Comparison of ENCODE assay signal across 11 cellular contexts in genomic region chr2:45728458-45728942, GRCh38.
DNase-seq lines count a peak whose midpoint lies in the region; ATAC-seq and TF ChIP-seq lines count a peak whose summit lies in the region.
"Had no signal": no experiment of that assay in that cellular context is flagged by ENCODE, and none has a peak within 500 bp of the region (broad histone marks: within the 10 kb centered on the region; RNA-seq: fewer than 3 reads in every experiment).

No MANE protein-coding gene starts in this region.

- in situ Hi-C loops in HAP-1 (cut with MboI; ENCODE audit: low sequenced_read_pairs): no loop called here

- no peaks in the 10 kb centered on the region for H3K9me3 ChIP-seq in mucosa of descending colon
- no peaks in the 10 kb centered on the region for H3K9me3 ChIP-seq in HAP-1

- ATAC-seq in GM18870 (IDR thresholded peaks at IDR 0.05; ENCODE audit: unreplicated experiment) (peak; percentile 81), GM21737 (IDR thresholded peaks at IDR 0.05; ENCODE audit: unreplicated experiment) (peak; percentile 75), HG03439 (IDR thresholded peaks at IDR 0.05; ENCODE audit: unreplicated experiment) (peak; percentile 72), mucosa of descending colon (peak; percentile 55)
- ATAC-seq: K562, Panc1 had no signal

- no peaks in the 10 kb centered on the region for H3K27me3 ChIP-seq in HAP-1 (ENCODE audit: low read depth)
- H3K27me3 ChIP-seq: cardiac muscle cell had no signal

- H3K4me1 ChIP-seq in mucosa of descending colon (ENCODE audit: low read depth) (peaks cover 8% of the 10 kb centered on the region), HAP-1 (no peaks in the 10 kb centered on the region)

- DNase-seq in mucosa of descending colon (no peak), NCI-H2029 (lab: John Stamatoyannopoulos, UW) (no peak), superior temporal gyrus (ENCODE audit: extremely low spot score) (no peak), NCI-H146 (lab: John Stamatoyannopoulos, UW) (no peak), HAP-1 (ENCODE audit: low spot score in 2 of 2) (no peak)

- H3K4me3 ChIP-seq in mucosa of descending colon (no peak overlapping the region), HAP-1 (no peak overlapping the region)
- H3K4me3 ChIP-seq: cardiac muscle cell, K562 had no signal

- no peak for TF ChIP-seq CTCF in mucosa of descending colon (IDR thresholded peaks at IDR 0.05)

- no peaks in the 10 kb centered on the region for H3K36me3 ChIP-seq in mucosa of descending colon (ENCODE audit: low read depth)
- H3K36me3 ChIP-seq in HAP-1 (replicated peaks): no peaks in the 10 kb centered on the region
- H3K36me3 ChIP-seq: cardiac muscle cell had no signal

- intact Hi-C loops in mucosa of descending colon (cut with DNase I, micrococcal nuclease): no loop called here
